Comparison of ENCODE assay signal across 8 cellular contexts in the genomic region with DNA sequence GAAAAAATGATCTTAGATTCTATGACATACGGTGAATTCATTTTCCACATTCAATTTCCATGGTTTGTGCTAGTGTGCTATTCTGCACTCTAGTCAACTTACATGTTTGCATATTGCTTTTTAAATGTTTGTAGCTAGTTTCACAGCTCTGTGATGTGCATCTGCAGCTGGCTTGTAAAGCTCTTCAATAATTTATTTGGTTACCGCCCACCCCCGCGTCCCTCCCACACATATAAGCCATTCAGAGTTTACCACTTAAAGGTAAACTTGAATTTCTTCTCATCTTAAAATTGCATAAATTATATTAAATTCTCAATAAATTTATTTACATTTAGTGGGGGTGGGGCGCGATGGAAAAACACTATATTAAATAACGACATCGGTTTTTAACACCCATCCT. TPM values are rescaled to one million over a fixed set of nuclear protein-coding genes. Genes with fewer than 3 reads are reported as not detected.
DNase-seq lines count a peak whose midpoint lies in the region; ATAC-seq, FAIRE-seq and TF ChIP-seq lines count a peak whose summit lies in the region.

No MANE protein-coding gene starts in this region.

- H3K9me3 ChIP-seq in breast epithelium (peaks cover 0 to 5% of the 10 kb centered on the region in 2 donors), thoracic aorta (no peaks in the 10 kb centered on the region)

- TF ChIP-seq POLR2A in breast epithelium (IDR thresholded peaks at IDR 0.05) (no peak), H54 (IDR thresholded peaks at IDR 0.05; ENCODE audit: low read depth, low read length) (no peak)

- H3K36me3 ChIP-seq in breast epithelium (no peaks in the 10 kb centered on the region), thoracic aorta (no peaks in the 10 kb centered on the region)

- TF ChIP-seq CTCF in breast epithelium (IDR thresholded peaks at IDR 0.05) (no peak), thoracic aorta (IDR thresholded peaks at IDR 0.05) (no peak)

- no peaks in the 10 kb centered on the region for H3K36me3 Mint-ChIP-seq in memory B cell

- FAIRE-seq in H54 (lab: Jason Lieb, UNC): no peak

- peak overlapping the region; percentile 77 to 86 for H3K27ac ChIP-seq in breast epithelium
- H3K27ac ChIP-seq in thoracic aorta: peak overlapping the region in 1 of 2 donors; percentile 78

- H3K27me3 ChIP-seq in breast epithelium: peaks cover 0 to 31% of the 10 kb centered on the region in 2 donors
- H3K27me3 ChIP-seq in thoracic aorta (replicated peaks; ENCODE audit: insufficient read depth): no peaks in the 10 kb centered on the region

- peak overlapping the region; percentile 92 for H3K4me3 Mint-ChIP-seq in memory B cell

- no peaks in the 10 kb centered on the region for H3K9me3 Mint-ChIP-seq in memory B cell

- no peaks in the 10 kb centered on the region for H3K27me3 Mint-ChIP-seq in memory B cell

- DNase-seq in NOMO-1 treated with DMSO at 0.1 percent for 48 hours (lab: John Stamatoyannopoulos, UW; ENCODE audit: unreplicated experiment) (peak; percentile 22), NOMO-1 treated with dmso at 0.1 percent for 144 hours (lab: John Stamatoyannopoulos, UW; ENCODE audit: unreplicated experiment) (no peak), RKO (ENCODE audit: low spot score) (peak; percentile 41), breast epithelium (ENCODE audit: low spot score in 2 of 2) (no peak), memory B cell (ENCODE audit: low spot score in 2 of 2) (no peak), thoracic aorta (ENCODE audit: low spot score) (no peak), H54 (ENCODE audit: insufficient read length, low spot score) (no peak)

- peaks cover 6% of the 10 kb centered on the region for H3K4me1 Mint-ChIP-seq in memory B cell

- H3K4me3 ChIP-seq in breast epithelium: peak overlapping the region; percentile 53 to 71 (median 54)
- peak overlapping the region; percentile 79 for H3K4me3 ChIP-seq in thoracic aorta

- ATAC-seq in HG02938 (IDR thresholded peaks at IDR 0.05; ENCODE audit: unreplicated experiment): peak; percentile 44
- ATAC-seq in memory B cell (ENCODE audit: low read depth): peak; percentile 66
- ATAC-seq in thoracic aorta (ENCODE audit: insufficient number of reproducible peaks, low FRiP score, low read depth): no peak

- peak overlapping the region; percentile 84 for H3K27ac Mint-ChIP-seq in memory B cell

- intact Hi-C loops in breast epithelium (cut with DNase I; ENCODE audit: low total_unique reads): no loop called here

- no peaks in the 10 kb centered on the region for H3K4me1 ChIP-seq in breast epithelium
- H3K4me1 ChIP-seq in thoracic aorta (ENCODE audit: control insufficient read depth in 1 of 2, low read depth in 2 of 2): peaks cover 0 to 2% of the 10 kb centered on the region in 2 donors

RNA-seq across cellular contexts. Expression of a gene that starts 0.3 kb away (rescaled TPM):
- total RNA-seq in breast epithelium (10 to 100 TPM in 2 of 3 donors, 1 to 10 TPM in 1; 6.6 to 15.7 (median 14.5) TPM), thoracic aorta (10 to 100 TPM in 1 of 2 donors, 1 to 10 TPM in 1; 8.3 to 12.0 TPM)

Comparison
In these comparisons a context has a peak if more than half of its experiments do, and no peak if none do; other contexts are left out.
1. DNase-seq: peak in NOMO-1 treated with DMSO at 0.1 percent for 48 hours (single experiment) and RKO (single experiment); none in NOMO-1 treated with dmso at 0.1 percent for 144 hours (single experiment), breast epithelium (0 of 2), memory B cell (0 of 2), thoracic aorta (single experiment) and H54 (single experiment).